Comparison of ENCODE assay signal across 41 cellular contexts in genomic region chr2:124063596-124063995, GRCh38. TPM values are rescaled to one million over a fixed set of nuclear protein-coding genes. Genes with fewer than 3 reads are reported as not detected.
"Had no signal": no experiment of that assay in that cellular context is flagged by ENCODE, and none has a peak within 500 bp of the region (broad histone marks: within the 10 kb centered on the region; RNA-seq: fewer than 3 reads in every experiment).

No MANE protein-coding gene starts in this region.

- H3K36me3 Mint-ChIP-seq: activated naive CD4-positive, alpha-beta T cell treated with anti-CD3 and anti-CD28 coated beads, Interleukin-2, amount 10 ng/mL, durations not matched to agents 7 days and 5 days; activated naive CD4-positive, alpha-beta T cell treated with anti-CD3 and anti-CD28 coated beads, Interleukin-2, amount 50 U/mL, for 24 hours; activated naive CD4-positive, alpha-beta T cell treated with anti-CD3 and anti-CD28 coated beads, Interleukin-2, amount 50 U/mL, for 72 hours; activated naive CD8-positive, alpha-beta T cell; activated naive CD8-positive, alpha-beta T cell treated with anti-CD3 and anti-CD28 coated beads for 36 hours; activated naive CD8-positive, alpha-beta T cell treated with anti-CD3 and anti-CD28 coated beads, Interleukin-2, amount 10 ng/mL, durations not matched to agents 7 days and 5 days; brain had no signal

- H3K9me3 ChIP-seq: adrenal gland, ascending aorta, body of pancreas, breast epithelium had no signal

- H3K4me1 Mint-ChIP-seq: activated naive CD4-positive, alpha-beta T cell treated with anti-CD3 and anti-CD28 coated beads, Interleukin-2, amount 10 ng/mL, durations not matched to agents 7 days and 5 days; activated naive CD4-positive, alpha-beta T cell treated with anti-CD3 and anti-CD28 coated beads, Interleukin-2, amount 50 U/mL, for 24 hours; activated naive CD8-positive, alpha-beta T cell treated with anti-CD3 and anti-CD28 coated beads for 36 hours; activated naive CD8-positive, alpha-beta T cell treated with anti-CD3 and anti-CD28 coated beads, Interleukin-2, amount 10 ng/mL, durations not matched to agents 7 days and 5 days; activated naive CD8-positive, alpha-beta T cell treated with anti-CD3 and anti-CD28 coated beads, Interleukin-2, amount 50 U/mL, for 24 hours; activated T-helper 17 cell treated with anti-CD3 and anti-CD28 coated beads, Interleukin-2, amount 50 U/mL, for 72 hours; brain; central memory CD8-positive, alpha-beta T cell had no signal

- FAIRE-seq: astrocyte, bronchial epithelial cell had no signal

- H3K4me3 ChIP-seq: adrenal gland, ascending aorta, body of pancreas, breast epithelium, cardiac muscle cell had no signal

- H3K27me3 ChIP-seq: adrenal gland, ascending aorta, body of pancreas, brain microvascular endothelial cell, breast epithelium, cardiac muscle cell had no signal

- H3K27ac Mint-ChIP-seq: activated naive CD4-positive, alpha-beta T cell treated with anti-CD3 and anti-CD28 coated beads for 36 hours; activated naive CD4-positive, alpha-beta T cell treated with anti-CD3 and anti-CD28 coated beads, Interleukin-2, amount 10 ng/mL, durations not matched to agents 7 days and 5 days; activated naive CD4-positive, alpha-beta T cell treated with anti-CD3 and anti-CD28 coated beads, Interleukin-2, amount 50 U/mL, for 24 hours; activated naive CD4-positive, alpha-beta T cell treated with anti-CD3 and anti-CD28 coated beads, Interleukin-2, amount 50 U/mL, for 72 hours; activated naive CD8-positive, alpha-beta T cell; activated naive CD8-positive, alpha-beta T cell treated with anti-CD3 and anti-CD28 coated beads for 36 hours; activated naive CD8-positive, alpha-beta T cell treated with anti-CD3 and anti-CD28 coated beads, Interleukin-2, amount 10 ng/mL, durations not matched to agents 7 days and 5 days; activated naive CD8-positive, alpha-beta T cell treated with anti-CD3 and anti-CD28 coated beads, Interleukin-2, amount 50 U/mL, for 24 hours; activated T-cell treated with anti-CD3 and anti-CD28 coated beads, Interleukin-2, amount 50 U/mL, for 24 hours; activated T-cell treated with anti-CD3 and anti-CD28 coated beads, Interleukin-2, amount 50 U/mL, for 72 hours; activated T-helper 1 cell treated with anti-CD3 and anti-CD28 coated beads, Interleukin-12 subunit alpha, Interleukin-12 subunit beta, Interleukin-2, Interleukin-4 antibody, amounts not matched to agents 30 ng/mL and 10 ng/mL and 1 ng/mL, durations not matched to agents 14 hours and 24 hours and 36 hours; activated T-helper 17 cell treated with anti-CD3 and anti-CD28 coated beads, Interleukin-2, amount 50 U/mL, for 72 hours; activated T-helper 2 cell treated with anti-CD3 and anti-CD28 coated beads, Interferon-gamma antibody, Interleukin-2, Interleukin-4, amounts not matched to agents 10 μg/mL and 5 μg/mL and 100 μg/mL, durations not matched to agents 14 hours and 24 hours and 36 hours; brain had no signal

- H3K9me3 Mint-ChIP-seq: activated naive CD4-positive, alpha-beta T cell treated with anti-CD3 and anti-CD28 coated beads for 36 hours; activated naive CD8-positive, alpha-beta T cell treated with anti-CD3 and anti-CD28 coated beads for 36 hours; activated naive CD8-positive, alpha-beta T cell treated with anti-CD3 and anti-CD28 coated beads, Interleukin-2, amount 50 U/mL, for 24 hours had no signal

- DNase-seq: activated effector memory CD4-positive, alpha-beta T cell treated with anti-CD3 and anti-CD28 coated beads, Interleukin-2, amount 50 U/mL, for 16 hours; activated effector memory CD4-positive, alpha-beta T cell treated with Interleukin-2 at 50 U/mL for 16 hours; activated gamma-delta T cell; activated gamma-delta T cell treated with Interleukin-2 at 50 U/mL for 16 hours; activated naive CD4-positive, alpha-beta T cell; activated naive CD4-positive, alpha-beta T cell treated with anti-CD3 and anti-CD28 coated beads for 36 hours; activated naive CD4-positive, alpha-beta T cell treated with anti-CD3 and anti-CD28 coated beads, Interleukin-2, amount 10 ng/mL, durations not matched to agents 7 days and 5 days; activated naive CD4-positive, alpha-beta T cell treated with anti-CD3 and anti-CD28 coated beads, Interleukin-2, amount 50 U/mL, for 16 hours; activated naive CD4-positive, alpha-beta T cell treated with Interleukin-2 at 50 U/mL for 16 hours; activated naive CD8-positive, alpha-beta T cell treated with anti-CD3 and anti-CD28 coated beads for 36 hours; activated naive CD8-positive, alpha-beta T cell treated with anti-CD3 and anti-CD28 coated beads, Interleukin-2, amount 10 ng/mL, durations not matched to agents 7 days and 5 days; activated naive CD8-positive, alpha-beta T cell treated with anti-CD3 and anti-CD28 coated beads, Interleukin-2, amount 50 U/mL, for 24 hours; activated T-cell treated with anti-CD3 and anti-CD28 coated beads, Interleukin-2, amount 50 U/mL, for 24 hours; activated T-cell treated with anti-CD3 and anti-CD28 coated beads, Interleukin-2, amount 50 U/mL, for 4 hours; activated T-cell treated with anti-CD3 and anti-CD28 coated beads, Interleukin-2, amount 50 U/mL, for 48 hours; activated T-cell treated with anti-CD3 and anti-CD28 coated beads, Interleukin-2, amount 50 U/mL, for 72 hours; adrenal gland; amniotic stem cell; amygdala; anterior cingulate cortex; aorta; body of pancreas; brain microvascular endothelial cell; caudate nucleus; central memory CD4-positive, alpha-beta T cell; cerebellar nuclear complex had no signal

- H3K27me3 Mint-ChIP-seq: activated naive CD4-positive, alpha-beta T cell treated with anti-CD3 and anti-CD28 coated beads, Interleukin-2, amount 10 ng/mL, durations not matched to agents 7 days and 5 days; activated naive CD4-positive, alpha-beta T cell treated with anti-CD3 and anti-CD28 coated beads, Interleukin-2, amount 50 U/mL, for 24 hours; activated naive CD8-positive, alpha-beta T cell; activated naive CD8-positive, alpha-beta T cell treated with anti-CD3 and anti-CD28 coated beads for 36 hours; activated naive CD8-positive, alpha-beta T cell treated with anti-CD3 and anti-CD28 coated beads, Interleukin-2, amount 10 ng/mL, durations not matched to agents 7 days and 5 days; activated naive CD8-positive, alpha-beta T cell treated with anti-CD3 and anti-CD28 coated beads, Interleukin-2, amount 50 U/mL, for 24 hours; activated T-cell treated with anti-CD3 and anti-CD28 coated beads, Interleukin-2, amount 50 U/mL, for 24 hours; activated T-helper 17 cell treated with anti-CD3 and anti-CD28 coated beads, Interleukin-2, amount 50 U/mL, for 72 hours; brain; central memory CD8-positive, alpha-beta T cell had no signal

- H3K4me1 ChIP-seq: adrenal gland, ascending aorta, body of pancreas, breast epithelium had no signal

- H3K4me3 Mint-ChIP-seq: activated naive CD4-positive, alpha-beta T cell treated with anti-CD3 and anti-CD28 coated beads for 36 hours; activated naive CD4-positive, alpha-beta T cell treated with anti-CD3 and anti-CD28 coated beads, Interleukin-2, amount 10 ng/mL, durations not matched to agents 7 days and 5 days; activated naive CD4-positive, alpha-beta T cell treated with anti-CD3 and anti-CD28 coated beads, Interleukin-2, amount 50 U/mL, for 24 hours; activated naive CD8-positive, alpha-beta T cell; activated naive CD8-positive, alpha-beta T cell treated with anti-CD3 and anti-CD28 coated beads for 36 hours; activated naive CD8-positive, alpha-beta T cell treated with anti-CD3 and anti-CD28 coated beads, Interleukin-2, amount 10 ng/mL, durations not matched to agents 7 days and 5 days; activated naive CD8-positive, alpha-beta T cell treated with anti-CD3 and anti-CD28 coated beads, Interleukin-2, amount 50 U/mL, for 24 hours; activated T-cell treated with anti-CD3 and anti-CD28 coated beads, Interleukin-2, amount 50 U/mL, for 24 hours; activated T-cell treated with anti-CD3 and anti-CD28 coated beads, Interleukin-2, amount 50 U/mL, for 4 hours; activated T-cell treated with anti-CD3 and anti-CD28 coated beads, Interleukin-2, amount 50 U/mL, for 72 hours; activated T-helper 1 cell treated with anti-CD3 and anti-CD28 coated beads, Interleukin-12 subunit alpha, Interleukin-12 subunit beta, Interleukin-2, Interleukin-4 antibody, amounts not matched to agents 30 ng/mL and 10 ng/mL and 1 ng/mL, durations not matched to agents 14 hours and 24 hours and 36 hours; activated T-helper 17 cell treated with anti-CD3 and anti-CD28 coated beads, Interleukin-2, amount 50 U/mL, for 72 hours; brain; central memory CD8-positive, alpha-beta T cell had no signal

- ATAC-seq: activated naive CD4-positive, alpha-beta T cell treated with anti-CD3 and anti-CD28 coated beads, Interleukin-2, amount 50 U/mL, for 72 hours; activated naive CD8-positive, alpha-beta T cell treated with anti-CD3 and anti-CD28 coated beads, Interleukin-2, amount 50 U/mL, for 24 hours; activated T-cell treated with anti-CD3 and anti-CD28 coated beads, Interleukin-2, amount 50 U/mL, for 4 hours; activated T-cell treated with anti-CD3 and anti-CD28 coated beads, Interleukin-2, amount 50 U/mL, for 72 hours; activated T-helper 17 cell treated with anti-CD3 and anti-CD28 coated beads, Interleukin-2, amount 50 U/mL, for 72 hours; body of pancreas had no signal

- H3K27ac ChIP-seq: adrenal gland, ascending aorta, body of pancreas, brain microvascular endothelial cell, breast epithelium, cardiac muscle cell had no signal

- H3K36me3 ChIP-seq: adrenal gland, ascending aorta, brain microvascular endothelial cell, breast epithelium, cardiac muscle cell had no signal

RNA-seq across cellular contexts. Expression of gene CNTNAP5, which starts 38.5 kb away (rescaled TPM):
- total RNA-seq: activated naive CD4-positive, alpha-beta T cell treated with anti-CD3 and anti-CD28 coated beads for 36 hours; activated naive CD4-positive, alpha-beta T cell treated with anti-CD3 and anti-CD28 coated beads, Interleukin-2, amount 50 U/mL, for 72 hours; activated naive CD8-positive, alpha-beta T cell treated with anti-CD3 and anti-CD28 coated beads for 36 hours; activated naive CD8-positive, alpha-beta T cell treated with anti-CD3 and anti-CD28 coated beads, Interleukin-2, amount 10 ng/mL, durations not matched to agents 7 days and 5 days; activated T-cell treated with anti-CD3 and anti-CD28 coated beads, Interleukin-2, amount 50 U/mL, for 4 hours; activated T-cell treated with anti-CD3 and anti-CD28 coated beads, Interleukin-2, amount 50 U/mL, for 72 hours; activated T-helper 1 cell treated with anti-CD3 and anti-CD28 coated beads, Interleukin-12 subunit alpha, Interleukin-12 subunit beta, Interleukin-2, Interleukin-4 antibody, amounts not matched to agents 30 ng/mL and 10 ng/mL and 1 ng/mL, durations not matched to agents 14 hours and 24 hours and 36 hours; activated T-helper 17 cell treated with anti-CD3 and anti-CD28 coated beads, Interleukin-2, amount 50 U/mL, for 72 hours; activated T-helper 2 cell treated with anti-CD3 and anti-CD28 coated beads, Interferon-gamma antibody, Interleukin-2, Interleukin-4, amounts not matched to agents 10 μg/mL and 5 μg/mL and 100 μg/mL, durations not matched to agents 14 hours and 24 hours and 36 hours; aorta; ascending aorta; bronchial epithelial cell; cardiac septum; chondrocyte had no signal
- polyA plus RNA-seq: aorta, cardiac muscle cell had no signal
